Comparison of ENCODE assay signal across 9 cellular contexts in genomic region chr9:136538599-136539426, GRCh38. TPM values are rescaled to one million over a fixed set of nuclear protein-coding genes. Genes with fewer than 3 reads are reported as not detected.
DNase-seq lines count a peak whose midpoint lies in the region; ATAC-seq, FAIRE-seq and TF ChIP-seq lines count a peak whose summit lies in the region.
"Had no signal": no experiment of that assay in that cellular context is flagged by ENCODE, and none has a peak within 500 bp of the region (broad histone marks: within the 10 kb centered on the region; RNA-seq: fewer than 3 reads in every experiment).

No MANE protein-coding gene starts in this region.

- H3K4me3 Mint-ChIP-seq in neural crest cell: peak overlapping the region; percentile 61

- H3K36me3 Mint-ChIP-seq in neural crest cell (ENCODE audit: low read depth): no peaks in the 10 kb centered on the region

- H3K27ac Mint-ChIP-seq in neural crest cell (ENCODE audit: unreplicated experiment): no peak overlapping the region

- H3K9me3 Mint-ChIP-seq in neural crest cell: no peaks in the 10 kb centered on the region

- FAIRE-seq in HTR-8/SVneo (lab: Jason Lieb, UNC): no peak

- WGBS in body of pancreas, 2 donors: 60 to 97% methylated on average over 10 to 24 of the region's 24 CpGs

- H3K4me1 Mint-ChIP-seq in neural crest cell: peaks cover 40% of the 10 kb centered on the region

- DNase-seq in SKM-1 treated with dmso at 0.1 percent for 144 hours (lab: John Stamatoyannopoulos, UW; ENCODE audit: unreplicated experiment): peak; percentile 41
- no peak for DNase-seq in body of pancreas
- DNase-seq in neural crest cell (ENCODE audit: low read depth, low spot score): no peak
- DNase-seq in HTR-8/SVneo (ENCODE audit: insufficient read length, low spot score): no peak
- DNase-seq in DMS79 treated with DMSO at 0.1 percent for 48 hours (lab: John Stamatoyannopoulos, UW): no peak
- no peak for DNase-seq in cerebellar nuclear complex (lab: John Stamatoyannopoulos, UW)
- DNase-seq in NCI-H774 (lab: John Stamatoyannopoulos, UW): no peak

- no peak for ATAC-seq in body of pancreas

- H3K27me3 Mint-ChIP-seq in neural crest cell (ENCODE audit: low read depth): no peaks in the 10 kb centered on the region

- H3K27ac ChIP-seq in body of pancreas: peak overlapping the region in 3 of 4 donors; percentile 57 to 75 (median 73)

- intact Hi-C loops in body of pancreas (cut with DNase I): no loop called here

- TF ChIP-seq POLR2A in GM19193 (IDR thresholded peaks at IDR 0.05; ENCODE audit: extremely low read depth, insufficient read depth, insufficient read length) (peak; percentile 25), body of pancreas (IDR thresholded peaks at IDR 0.05) (no peak)

- no peak overlapping the region for H3K4me3 ChIP-seq in body of pancreas

- TF ChIP-seq CTCF in body of pancreas (IDR thresholded peaks at IDR 0.05) (no peak), neural crest cell (conservative IDR thresholded peaks at IDR 0.05) (no peak)

- H3K27me3 ChIP-seq in body of pancreas: no peaks in the 10 kb centered on the region
- H3K27me3 ChIP-seq: foreskin keratinocyte had no signal

- peaks cover 78% of the 10 kb centered on the region for H3K4me1 ChIP-seq in body of pancreas

- peaks cover 0 to 3% of the 10 kb centered on the region in 2 donors for H3K36me3 ChIP-seq in body of pancreas (replicated peaks in 1 of 2; ENCODE audit: insufficient read depth in 1 of 2, low read depth in 2 of 2)

- H3K9me3 ChIP-seq in body of pancreas: no peaks in the 10 kb centered on the region

RNA-seq across cellular contexts. Expression of gene NOTCH1, which starts 7.0 kb away (rescaled TPM):
- total RNA-seq in body of pancreas (10 to 100 TPM; 29.6 to 65.3 TPM), neural crest cell (99.0 and 99.7 TPM in 2 replicates)

RNA-seq across cellular contexts. Expression of gene SEC16A, which starts 56.0 kb away (rescaled TPM):
- 10 to 100 TPM; 35.3 to 75.8 TPM for total RNA-seq in body of pancreas
- 77.2 and 79.4 TPM in 2 replicates for total RNA-seq in neural crest cell
